1 cellular context compared by ENCODE assay signal in the genomic region with DNA sequence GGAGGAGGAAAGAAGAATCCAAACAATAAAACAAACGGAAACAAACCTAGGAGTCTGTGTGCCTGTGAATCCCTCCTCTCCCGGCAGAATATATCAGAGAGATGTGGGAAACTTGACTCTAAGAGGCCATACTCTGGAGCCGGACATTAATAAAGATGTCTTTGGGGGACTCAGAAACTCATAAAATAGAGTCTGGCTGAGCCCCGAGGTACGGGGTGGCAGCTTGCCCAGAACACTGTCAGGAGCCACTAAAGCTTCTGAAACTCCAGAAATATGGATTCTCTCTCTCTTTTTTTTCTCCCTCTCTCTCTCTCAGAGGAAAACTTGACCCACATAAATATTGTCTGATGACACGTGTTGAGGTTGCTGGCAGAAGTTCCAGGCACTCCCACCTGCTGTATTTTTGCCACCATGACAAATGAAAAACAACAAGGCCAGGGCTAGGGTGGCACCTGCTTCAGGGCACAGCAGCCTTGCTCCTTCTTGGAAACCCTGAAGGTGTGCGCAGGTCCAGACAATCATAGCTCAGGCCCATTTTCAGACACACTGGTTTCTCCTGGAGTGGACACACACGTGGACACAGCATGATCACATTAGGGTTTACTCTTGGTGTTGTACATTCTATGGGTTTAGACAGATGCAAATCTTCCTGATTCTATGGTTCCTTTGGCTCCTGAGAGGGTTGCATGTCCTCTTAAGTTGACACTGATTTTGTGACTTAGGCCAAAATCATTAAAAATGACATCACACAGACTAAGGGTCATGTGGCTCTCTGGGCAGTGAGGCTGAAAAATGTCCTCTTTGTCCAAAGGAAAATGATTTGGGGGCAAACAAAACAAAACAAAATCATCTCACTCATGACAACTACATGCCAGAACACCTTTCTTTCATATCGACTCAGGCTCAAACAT.
TF ChIP-seq lines count a peak whose summit lies in the region.

No MANE protein-coding gene starts in this region.

TF ChIP-seq in HEK293, 187 proteins besides CTCF, POLR2A, EP300 and RAD21 (continued from another document):
- TF ChIP-seq ZNF571 (tag by site-specific recombination; IDR thresholded peaks at IDR 0.05), result no peak
- TF ChIP-seq ZNF747 (tag by site-specific recombination; IDR thresholded peaks at IDR 0.05), result no peak
- TF ChIP-seq ZNF791 (tag by site-specific recombination; IDR thresholded peaks at IDR 0.05), result no peak
- TF ChIP-seq ZNF707 (tag by site-specific recombination; IDR thresholded peaks at IDR 0.05), result no peak
